8 cellular contexts compared by ENCODE assay signal in genomic region chr17:64020068-64020766, GRCh38. TPM values are rescaled to one million over a fixed set of nuclear protein-coding genes. Genes with fewer than 3 reads are reported as not detected.
DNase-seq lines count a peak whose midpoint lies in the region; ATAC-seq lines count a peak whose summit lies in the region.

TSS of gene ICAM2 (minus strand) at chr17:64020633. CDS start at chr17:64006691, 13,942 bp downstream.

- no peaks in the 10 kb centered on the region for H3K9me3 Mint-ChIP-seq in activated naive CD8-positive, alpha-beta T cell treated with anti-CD3 and anti-CD28 coated beads for 36 hours

- H3K4me1 Mint-ChIP-seq in activated naive CD8-positive, alpha-beta T cell treated with anti-CD3 and anti-CD28 coated beads for 36 hours, result peaks cover 75% of the 10 kb centered on the region

- no peaks in the 10 kb centered on the region for H3K27me3 Mint-ChIP-seq in activated naive CD8-positive, alpha-beta T cell treated with anti-CD3 and anti-CD28 coated beads for 36 hours

- ATAC-seq in GM18868 (IDR thresholded peaks at IDR 0.05; ENCODE audit: unreplicated experiment), result peak; percentile 62
- ATAC-seq in HG03039 (IDR thresholded peaks at IDR 0.05; ENCODE audit: unreplicated experiment), result peak; percentile 62
- ATAC-seq in left lobe of liver, result peak; percentile 79

- H3K36me3 Mint-ChIP-seq in activated naive CD8-positive, alpha-beta T cell treated with anti-CD3 and anti-CD28 coated beads for 36 hours, result peaks cover 9% of the 10 kb centered on the region

- H3K27ac Mint-ChIP-seq in activated naive CD8-positive, alpha-beta T cell treated with anti-CD3 and anti-CD28 coated beads for 36 hours, result peak within 1 kb of the TSS; percentile 95

- H3K4me3 Mint-ChIP-seq in activated naive CD8-positive, alpha-beta T cell treated with anti-CD3 and anti-CD28 coated beads for 36 hours, result peak within 1 kb of the TSS; percentile 95

- DNase-seq in SW480 (ENCODE audit: low spot score), result peak; percentile 26
- DNase-seq in activated naive CD8-positive, alpha-beta T cell treated with anti-CD3 and anti-CD28 coated beads for 36 hours, result peak; percentile 82
- DNase-seq in left lobe of liver (ENCODE audit: low spot score), result peak; percentile 55
- peak; percentile 86 for DNase-seq in stimulated activated CD8-positive, alpha-beta memory T cell treated with anti-CD3 and anti-CD28 coated beads, Interleukin-12 subunit alpha, Interleukin-12 subunit beta, amount 100 ng/mL, for 1 hour (ENCODE audit: low read depth)
- DNase-seq in SHP77 treated with DMSO at 0.1 percent for 48 hours (lab: John Stamatoyannopoulos, UW), result no peak
- DNase-seq in DMS 273 (lab: John Stamatoyannopoulos, UW; ENCODE audit: unreplicated experiment), result no peak

RNA-seq across cellular contexts. Expression of gene ICAM2, which starts in this region (rescaled TPM):
- total RNA-seq in activated naive CD8-positive, alpha-beta T cell treated with anti-CD3 and anti-CD28 coated beads for 36 hours, result 10 to 100 TPM; 52.9 to 54.5 TPM
- 5.3 TPM for total RNA-seq in left lobe of liver

Comparison
In these comparisons a context has a peak if more than half of its experiments do, and no peak if none do; other contexts are left out.
1. DNase-seq: peak in SW480 (single experiment), activated naive CD8-positive, alpha-beta T cell treated with anti-CD3 and anti-CD28 coated beads for 36 hours (single experiment), left lobe of liver (single experiment) and stimulated activated CD8-positive, alpha-beta memory T cell treated with anti-CD3 and anti-CD28 coated beads, Interleukin-12 subunit alpha, Interleukin-12 subunit beta, amount 100 ng/mL, for 1 hour (single experiment); none in SHP77 treated with DMSO at 0.1 percent for 48 hours (single experiment) and DMS 273 (single experiment).
2. Peak in every context shown above with its lines, with median percentiles within 50 percentile points of each other: ATAC-seq.